ENCODE assay signal across 1 cellular context in genomic region chr9:84271887-84272556, GRCh38.
TF ChIP-seq lines count a peak whose summit lies in the region.

No MANE protein-coding gene starts in this region.

TF ChIP-seq in HepG2, 621 proteins besides CTCF, POLR2A, EP300 and RAD21 (continued from another document):
- TF ChIP-seq, protein P1, sequence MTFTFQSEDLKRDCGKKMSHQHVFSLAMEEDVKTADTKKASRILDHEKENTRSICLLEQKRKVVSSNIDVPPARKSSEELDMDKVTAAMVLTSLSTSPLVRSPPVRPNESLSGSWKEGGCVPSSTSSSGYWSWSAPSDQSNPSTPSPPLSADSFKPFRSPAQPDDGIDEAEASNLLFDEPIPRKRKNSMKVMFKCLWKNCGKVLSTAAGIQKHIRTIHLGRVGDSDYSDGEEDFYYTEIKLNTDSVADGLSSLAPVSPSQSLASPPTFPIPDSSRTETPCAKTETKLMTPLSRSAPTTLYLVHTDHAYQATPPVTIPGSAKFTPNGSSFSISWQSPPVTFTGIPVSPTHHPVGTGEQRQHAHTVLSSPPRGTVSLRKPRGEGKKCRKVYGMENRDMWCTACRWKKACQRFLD (CRISPR knock-in tag; IDR thresholded peaks at IDR 0.05; ENCODE audit: borderline replicate concordance): no peak
- TF ChIP-seq ATAD3A (CRISPR knock-in tag; IDR thresholded peaks at IDR 0.05) (no peak), NR3C1 (CRISPR knock-in tag; IDR thresholded peaks at IDR 0.05) (no peak), HIVEP1 (CRISPR knock-in tag; IDR thresholded peaks at IDR 0.05) (no peak), TEF (CRISPR knock-in tag; IDR thresholded peaks at IDR 0.05) (no peak), HNRNPLL (IDR thresholded peaks at IDR 0.05; ENCODE audit: low read depth, low read length, poor library complexity, severe bottlenecking) (no peak), ZNF891 (CRISPR knock-in tag; IDR thresholded peaks at IDR 0.05) (no peak), KAT2B (IDR thresholded peaks at IDR 0.05; ENCODE audit: borderline replicate concordance, low read depth, low read length) (no peak), ZNF616 (CRISPR knock-in tag; IDR thresholded peaks at IDR 0.05; ENCODE audit: low read depth) (no peak), SP5 (CRISPR knock-in tag; IDR thresholded peaks at IDR 0.05; ENCODE audit: borderline replicate concordance, low read depth) (no peak), HCFC1 (IDR thresholded peaks at IDR 0.05; ENCODE audit: low read depth, low read length) (no peak), MZF1 (CRISPR knock-in tag; IDR thresholded peaks at IDR 0.05; ENCODE audit: borderline replicate concordance) (no peak)
- TF ChIP-seq, protein P2, sequence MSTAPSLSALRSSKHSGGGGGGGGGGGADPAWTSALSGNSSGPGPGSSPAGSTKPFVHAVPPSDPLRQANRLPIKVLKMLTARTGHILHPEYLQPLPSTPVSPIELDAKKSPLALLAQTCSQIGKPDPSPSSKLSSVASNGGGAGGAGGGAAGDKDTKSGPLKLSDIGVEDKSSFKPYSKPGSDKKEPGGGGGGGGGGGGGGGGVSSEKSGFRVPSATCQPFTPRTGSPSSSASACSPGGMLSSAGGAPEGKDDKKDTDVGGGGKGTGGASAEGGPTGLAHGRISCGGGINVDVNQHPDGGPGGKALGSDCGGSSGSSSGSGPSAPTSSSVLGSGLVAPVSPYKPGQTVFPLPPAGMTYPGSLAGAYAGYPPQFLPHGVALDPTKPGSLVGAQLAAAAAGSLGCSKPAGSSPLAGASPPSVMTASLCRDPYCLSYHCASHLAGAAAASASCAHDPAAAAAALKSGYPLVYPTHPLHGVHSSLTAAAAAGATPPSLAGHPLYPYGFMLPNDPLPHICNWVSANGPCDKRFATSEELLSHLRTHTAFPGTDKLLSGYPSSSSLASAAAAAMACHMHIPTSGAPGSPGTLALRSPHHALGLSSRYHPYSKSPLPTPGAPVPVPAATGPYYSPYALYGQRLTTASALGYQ (CRISPR knock-in tag; IDR thresholded peaks at IDR 0.05): no peak
TF ChIP-seq in HepG2: peak in this region for 0.
